Comparison of ENCODE assay signal across 9 cellular contexts in the genomic region with DNA sequence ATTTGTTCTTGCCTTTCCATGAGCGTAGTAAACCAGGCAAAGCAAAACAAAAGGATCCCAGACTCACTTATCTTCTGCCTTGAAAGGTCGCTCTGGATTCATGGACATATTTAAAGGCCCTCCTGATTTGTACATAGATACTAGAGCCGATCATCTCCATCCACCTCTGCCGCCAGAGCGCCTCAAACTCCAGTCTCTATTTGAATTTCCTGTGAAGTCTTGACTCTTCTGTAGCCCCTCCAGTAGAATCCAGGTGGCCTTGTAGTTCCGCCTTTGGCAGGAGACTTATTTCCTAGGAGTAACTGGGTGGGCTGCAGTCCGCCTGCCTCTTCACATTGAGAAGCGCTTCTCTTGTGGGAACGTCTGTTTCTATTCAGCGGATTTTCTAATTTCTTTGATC. TPM values are rescaled to one million over a fixed set of nuclear protein-coding genes. Genes with fewer than 3 reads are reported as not detected.
DNase-seq lines count a peak whose midpoint lies in the region; ATAC-seq and TF ChIP-seq lines count a peak whose summit lies in the region.
"Had no signal": no experiment of that assay in that cellular context is flagged by ENCODE, and none has a peak within 500 bp of the region (broad histone marks: within the 10 kb centered on the region; RNA-seq: fewer than 3 reads in every experiment).

No MANE protein-coding gene starts in this region.

- no peak for ATAC-seq in activated naive CD8-positive, alpha-beta T cell treated with anti-CD3 and anti-CD28 coated beads, Interleukin-2, amount 50 U/mL, for 24 hours
- ATAC-seq in GM19324 (IDR thresholded peaks at IDR 0.05; ENCODE audit: low FRiP score, unreplicated experiment) (no peak), HG03342 (IDR thresholded peaks at IDR 0.05; ENCODE audit: unreplicated experiment) (no peak)

- DNase-seq in A673 (ENCODE audit: low spot score) (no peak), mesenchymal stem cell (no peak), NCI-H1105 treated with DMSO at 0.1 percent for 48 hours (lab: John Stamatoyannopoulos, UW) (no peak), HuH-7 (ENCODE audit: low spot score) (no peak)
- no peak for DNase-seq in activated naive CD8-positive, alpha-beta T cell treated with anti-CD3 and anti-CD28 coated beads, Interleukin-2, amount 50 U/mL, for 24 hours

- H3K36me3 Mint-ChIP-seq in activated naive CD8-positive, alpha-beta T cell treated with anti-CD3 and anti-CD28 coated beads, Interleukin-2, amount 50 U/mL, for 24 hours (ENCODE audit: low read depth): no peaks in the 10 kb centered on the region

- no peak overlapping the region for H3K23ac ChIP-seq in mesenchymal stem cell (ENCODE audit: low read length in 2 of 2)

- H3K36me3 ChIP-seq in A673 (ENCODE audit: insufficient read depth, low read length, poor library complexity, severe bottlenecking) (no peaks in the 10 kb centered on the region), mesenchymal stem cell (ENCODE audit: control insufficient read depth in 1 of 2, insufficient read depth in 2 of 2, low read depth in 1 of 2, low read length in 2 of 2) (no peaks in the 10 kb centered on the region)

- H3K4me1 Mint-ChIP-seq in activated naive CD8-positive, alpha-beta T cell treated with anti-CD3 and anti-CD28 coated beads, Interleukin-2, amount 50 U/mL, for 24 hours: peaks cover 31% of the 10 kb centered on the region

- H3K27me3 ChIP-seq in A673 (replicated peaks; ENCODE audit: insufficient read depth, low read depth, low read length, poor library complexity) (no peaks in the 10 kb centered on the region), mesenchymal stem cell (ENCODE audit: control insufficient read depth in 1 of 2, insufficient read depth in 1 of 2, low read length in 2 of 2) (peaks cover 0 to 16% of the 10 kb centered on the region in 2 experiments)

- CTCF ChIA-PET in A673 (lab: Charles Lee): no interaction called here

- peak overlapping the region; percentile 81 for H3K4me3 Mint-ChIP-seq in activated naive CD8-positive, alpha-beta T cell treated with anti-CD3 and anti-CD28 coated beads, Interleukin-2, amount 50 U/mL, for 24 hours

- peak overlapping the region; percentile 91 for H3K9ac ChIP-seq in mesenchymal stem cell (ENCODE audit: low read length)

- H3K27me3 Mint-ChIP-seq in activated naive CD8-positive, alpha-beta T cell treated with anti-CD3 and anti-CD28 coated beads, Interleukin-2, amount 50 U/mL, for 24 hours: peaks cover 89% of the 10 kb centered on the region

- BruUV-seq in A673 (replicated peaks; lab: Mats Ljungman, UMichigan): no TSS peak

- H3K4me1 ChIP-seq in A673 (ENCODE audit: insufficient read depth, low read length, poor library complexity, severe bottlenecking): peaks cover 32% of the 10 kb centered on the region
- peaks cover 17% of the 10 kb centered on the region for H3K4me1 ChIP-seq in mesenchymal stem cell (ENCODE audit: control insufficient read depth, insufficient read depth, low read depth, low read length)

- H2AFZ ChIP-seq in mesenchymal stem cell (ENCODE audit: low read depth, low read length): no peak overlapping the region

- peak overlapping the region; percentile 61 for H2AK5ac ChIP-seq in mesenchymal stem cell (ENCODE audit: low read length, severe bottlenecking)

- peaks cover 13% of the 10 kb centered on the region for H3K79me1 ChIP-seq in mesenchymal stem cell (replicated peaks; ENCODE audit: low read length, poor library complexity, severe bottlenecking)

- H2BK5ac ChIP-seq in mesenchymal stem cell (ENCODE audit: low read depth, low read length, poor library complexity, severe bottlenecking): peak overlapping the region; percentile 87

- H3K9me3 Mint-ChIP-seq in activated naive CD8-positive, alpha-beta T cell treated with anti-CD3 and anti-CD28 coated beads, Interleukin-2, amount 50 U/mL, for 24 hours: no peaks in the 10 kb centered on the region

- no peak overlapping the region for H2BK15ac ChIP-seq in mesenchymal stem cell (ENCODE audit: low read depth, poor library complexity, severe bottlenecking)

- H3K4me2 ChIP-seq in mesenchymal stem cell (ENCODE audit: low read length, poor library complexity, severe bottlenecking): peak overlapping the region; percentile 92

- H3K14ac ChIP-seq in mesenchymal stem cell (ENCODE audit: low read length in 2 of 2): no peak overlapping the region

- no peak for TF ChIP-seq CTCF in A673 (conservative IDR thresholded peaks at IDR 0.05; ENCODE audit: low read depth, low read length)
- no peak for TF ChIP-seq CTCF in GM12875 (IDR thresholded peaks at IDR 0.05; ENCODE audit: borderline replicate concordance, insufficient read depth, low read depth, low read length)

- no peak overlapping the region for H2BK12ac ChIP-seq in mesenchymal stem cell (ENCODE audit: low read length in 2 of 2)

- intact Hi-C loops in A673 (cut with micrococcal nuclease; ENCODE audit: unreplicated experiment): no loop called here

- H3K4ac ChIP-seq in mesenchymal stem cell (ENCODE audit: low read depth in 1 of 2, low read length in 2 of 2): no peak overlapping the region

- 19% methylated on average over 10 of the region's 10 CpGs for WGBS in mesenchymal stem cell

- H2BK120ac ChIP-seq in mesenchymal stem cell (ENCODE audit: low read depth, low read length): no peak overlapping the region

- no peak overlapping the region for H3K18ac ChIP-seq in mesenchymal stem cell (ENCODE audit: low read depth in 1 of 2, low read length in 2 of 2)

- H3K4me3 ChIP-seq in A673 (ENCODE audit: low read depth, low read length, poor library complexity, severe bottlenecking): no peak overlapping the region
- H3K4me3 ChIP-seq in GM12875 (ENCODE audit: low read depth, low read length): peak overlapping the region; percentile 87
- peak overlapping the region in 1 of 2 experiments; percentile 86 for H3K4me3 ChIP-seq in mesenchymal stem cell (ENCODE audit: insufficient read depth in 1 of 2, low read depth in 1 of 2, low read length in 2 of 2)

- H3K9me3 ChIP-seq in A673 (ENCODE audit: low read depth, low read length, poor library complexity, severe bottlenecking): no peaks in the 10 kb centered on the region
- H3K9me3 ChIP-seq in mesenchymal stem cell (ENCODE audit: control insufficient read depth, low read length): no peaks in the 10 kb centered on the region

- H4K91ac ChIP-seq in mesenchymal stem cell (ENCODE audit: low read length): no peak overlapping the region

- POLR2A ChIA-PET in A673 (lab: Charles Lee; ENCODE audit: low non-redundant PET): interaction anchor here (0.5 kb wide), 1 partner anchor 627 kb away, joined by 3 read pairs; no protein-coding TSS in a partner anchor

- H4K8ac ChIP-seq in mesenchymal stem cell (ENCODE audit: low read length): no peak overlapping the region

- H3K27ac Mint-ChIP-seq in activated naive CD8-positive, alpha-beta T cell treated with anti-CD3 and anti-CD28 coated beads, Interleukin-2, amount 50 U/mL, for 24 hours: no peak overlapping the region

- H3K27ac ChIP-seq in A673 (ENCODE audit: low read depth, low read length, poor library complexity, severe bottlenecking) (peak overlapping the region; percentile 54), mesenchymal stem cell (ENCODE audit: low read length, poor library complexity, severe bottlenecking) (peak overlapping the region; percentile 90)

RNA-seq across cellular contexts. Expression of a gene that starts 8.8 kb away (rescaled TPM):
- 24.0 and 25.0 TPM in 2 replicates for total RNA-seq in A673 (2021)
- 0.07 TPM for polyA plus RNA-seq in mesenchymal stem cell (2013, experiment 1 of 2)
- 0.11 TPM for polyA plus RNA-seq in mesenchymal stem cell (2013, experiment 2 of 2)
- total RNA-seq: liver had no signal
- polyA plus RNA-seq: liver had no signal
